Comparison of ENCODE assay signal across 9 cellular contexts in the genomic region with DNA sequence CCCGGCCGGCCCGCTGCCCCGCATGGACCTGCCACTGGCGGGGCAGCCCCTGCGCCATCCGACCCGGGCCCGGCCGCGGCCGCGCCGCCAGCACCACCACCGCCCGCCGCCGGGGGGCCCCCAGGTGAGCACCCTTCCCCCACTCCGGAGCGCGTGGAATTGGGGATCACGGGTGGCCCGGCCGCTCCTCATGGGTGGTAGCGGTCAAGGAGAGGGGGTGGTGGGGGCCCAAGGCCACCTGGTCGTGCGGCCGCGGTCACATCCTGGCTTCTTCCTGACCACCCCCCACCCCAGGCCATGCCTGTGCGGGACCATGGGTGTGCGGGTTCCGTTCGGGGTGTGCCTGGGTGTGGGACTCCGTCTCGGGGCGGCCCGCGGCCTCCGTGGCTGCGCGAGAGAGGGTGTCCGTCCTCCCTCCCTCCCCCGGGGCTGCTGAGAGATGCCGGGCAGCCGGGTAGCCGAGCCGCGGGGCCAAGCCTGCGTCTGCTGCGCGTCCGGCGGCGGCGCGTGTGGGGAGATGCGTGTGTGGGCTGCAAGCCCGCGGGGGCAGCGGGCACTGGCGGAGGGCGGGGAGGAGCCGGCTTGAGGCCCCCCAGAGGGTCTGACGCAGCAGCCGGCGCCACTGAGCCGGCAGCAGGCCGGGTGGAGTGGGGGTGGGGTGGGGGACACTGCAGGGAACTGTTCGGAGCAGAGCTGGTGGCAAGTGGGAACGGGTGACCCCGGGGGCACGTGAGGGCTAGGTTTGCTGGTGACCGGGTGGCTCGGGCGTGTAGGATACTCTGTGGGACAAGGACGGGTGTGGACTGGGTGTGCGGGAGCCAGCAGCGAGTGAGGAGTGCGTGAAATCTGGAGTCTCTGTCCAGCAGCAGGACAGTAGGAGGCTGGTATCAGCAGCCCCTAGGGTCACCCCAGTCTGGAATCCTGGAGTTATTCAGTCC. TPM values are rescaled to one million over a fixed set of nuclear protein-coding genes. Genes with fewer than 3 reads are reported as not detected.
DNase-seq lines count a peak whose midpoint lies in the region; ATAC-seq and TF ChIP-seq lines count a peak whose summit lies in the region.
"Had no signal": no experiment of that assay in that cellular context is flagged by ENCODE, and none has a peak within 500 bp of the region (broad histone marks: within the 10 kb centered on the region; RNA-seq: fewer than 3 reads in every experiment).

No MANE protein-coding gene starts in this region.

- no peak overlapping the region for H2BK20ac ChIP-seq in IMR-90 (ENCODE audit: low read depth, low read length)

- peak; percentile 35; the same call in 1 of the 2 replicates for TF ChIP-seq POLR2A in IMR-90 (IDR thresholded peaks at IDR 0.05; ENCODE audit: low read depth, low read length)

- no peaks in the 10 kb centered on the region for H3K9me3 ChIP-seq in IMR-90 (ENCODE audit: control insufficient read depth, insufficient read depth, low read length)
- H3K9me3 ChIP-seq: neutrophil had no signal

- H2BK120ac ChIP-seq in IMR-90 (ENCODE audit: low read depth, low read length), result no peak overlapping the region

- peaks cover 11% of the 10 kb centered on the region for H3K4me1 Mint-ChIP-seq in nephron progenitor cell

- POLR2A ChIA-PET in IMR-90 (lab: Charles Lee; ENCODE audit: unreplicated experiment), result no interaction called here

- no peak overlapping the region for H3K56ac ChIP-seq in IMR-90 (ENCODE audit: extremely low read depth, insufficient read depth, low read length)

- no peak overlapping the region for H3K4ac ChIP-seq in IMR-90 (ENCODE audit: low read depth, low read length)

- no peak overlapping the region for H2BK5ac ChIP-seq in IMR-90 (ENCODE audit: low read depth, low read length, poor library complexity, severe bottlenecking)

- H3K36me3 ChIP-seq in IMR-90 (ENCODE audit: control insufficient read depth, insufficient read depth, low read length), result 0 out of 2 replicates have a peak, but pooled peaks cover 1% of the 10 kb centered on the region

- no peak for DNase-seq in AG10803 (ENCODE audit: low read depth)
- no peak for DNase-seq in IMR-90
- peak in 2 of 10 donors; percentile 62 to 69 for DNase-seq in dorsolateral prefrontal cortex
- peak; percentile 49 for DNase-seq in nephron progenitor cell
- no peak for DNase-seq in mucosa of gallbladder (ENCODE audit: low spot score)
- no peak for DNase-seq in foreskin melanocyte
- no peak for DNase-seq in sciatic nerve (ENCODE audit: low spot score)

- H3K27ac Mint-ChIP-seq in nephron progenitor cell, result no peak overlapping the region

- dilution Hi-C loops in IMR-90 (cut with HindIII; ENCODE audit: low sequenced_read_pairs, unreplicated experiment), result no loop called here

- ATAC-seq in IMR-90 (ENCODE audit: low read depth) (peak; percentile 58), HG03095 (IDR thresholded peaks at IDR 0.05; ENCODE audit: unreplicated experiment) (no peak), sciatic nerve (no peak)

- no peak overlapping the region for H2BK15ac ChIP-seq in IMR-90 (ENCODE audit: low read depth, low read length)

- H3K27me3 ChIP-seq in IMR-90 (ENCODE audit: control insufficient read depth, insufficient read depth, low read length), result peaks cover 40% of the 10 kb centered on the region
- peaks cover 0 to 47% (median 14%) of the 10 kb centered on the region in 45 donors for H3K27me3 ChIP-seq in dorsolateral prefrontal cortex
- H3K27me3 ChIP-seq: neutrophil had no signal

- H3K4me3 ChIP-seq in AG10803 (ENCODE audit: low read length), result peak overlapping the region; percentile 58
- peak overlapping the region; percentile 51 for H3K4me3 ChIP-seq in IMR-90 (ENCODE audit: insufficient read depth, low read depth, low read length)
- peak overlapping the region; percentile 31 to 76 (median 63) for H3K4me3 ChIP-seq in dorsolateral prefrontal cortex

- no peak overlapping the region for H3K18ac ChIP-seq in IMR-90 (ENCODE audit: low read depth, low read length)

- peaks cover 0 to 4% of the 10 kb centered on the region in 2 experiments; a peak in 1 of 4 replicates for H3K79me1 ChIP-seq in IMR-90 (ENCODE audit: low read depth in 1 of 2, low read length in 2 of 2)

- H4K91ac ChIP-seq in IMR-90 (ENCODE audit: insufficient read depth, low read depth, low read length), result 0 out of 2 replicates have a peak overlapping the region, but pooled peaks have one; percentile 47

- H4K20me1 ChIP-seq in IMR-90 (ENCODE audit: insufficient read depth, low read length), result peaks cover 9% of the 10 kb centered on the region

- no peaks in the 10 kb centered on the region for H3K9me3 Mint-ChIP-seq in nephron progenitor cell

- no peak overlapping the region for H3K14ac ChIP-seq in IMR-90 (replicated peaks; ENCODE audit: low read depth, low read length)

- peak overlapping the region; percentile 87 for H3K4me2 ChIP-seq in IMR-90 (ENCODE audit: low read depth, low read length)

- intact Hi-C loops in IMR-90 (cut with micrococcal nuclease) (no loop called here), dorsolateral prefrontal cortex (cut with DNase I) (no loop called here), sciatic nerve (cut with DNase I) (no loop called here)

- H2AK9ac ChIP-seq in IMR-90 (replicated peaks; ENCODE audit: low read depth, low read length, poor library complexity), result peak overlapping the region; percentile 37

- H3K23ac ChIP-seq in IMR-90 (ENCODE audit: low read depth, low read length), result 0 out of 2 replicates have a peak overlapping the region, but pooled peaks have one; percentile 78

- peaks cover 65% of the 10 kb centered on the region for H3K27me3 Mint-ChIP-seq in nephron progenitor cell (ENCODE audit: low read depth, poor library complexity)

- peaks cover 3% of the 10 kb centered on the region; the same call in 1 of the 2 replicates for H3K9me1 ChIP-seq in IMR-90 (ENCODE audit: insufficient read depth, low read length)

- WGBS in IMR-90 (ENCODE audit: extremely low coverage in 2 of 2, insufficient read length in 1 of 2), 2 experiments, result 3% methylated on average over 10 of the region's 79 CpGs; no CpG with 5 or more reads in 1 of the 2 experiments

- BruUV-seq in IMR-90 (replicated peaks; lab: Mats Ljungman, UMichigan), result no TSS peak

- H3K9ac ChIP-seq in IMR-90 (ENCODE audit: low read depth, low read length), result 0 out of 2 replicates have a peak overlapping the region, but pooled peaks have one; percentile 38

- TF ChIP-seq CTCF in AG10803 (conservative IDR thresholded peaks at IDR 0.05; ENCODE audit: low read length), result no peak
- peak; percentile 22; the same call in 1 of the 2 replicates for TF ChIP-seq CTCF in IMR-90 (conservative IDR thresholded peaks at IDR 0.05; ENCODE audit: low read depth, low read length)
- TF ChIP-seq CTCF in dorsolateral prefrontal cortex (IDR thresholded peaks at IDR 0.05 in 54 of 56, conservative IDR thresholded peaks at IDR 0.05 in 2 of 56; ENCODE audit: low read depth in 1 of 56, partially characterized antibody in 56 of 56), result peak in 4 of 56 donors; percentile 6 to 16 (median 12)
- peak; percentile 19 for TF ChIP-seq CTCF in nephron progenitor cell (IDR thresholded peaks at IDR 0.05)

- H3K4me3 Mint-ChIP-seq in nephron progenitor cell, result peak overlapping the region; percentile 82

- no peak for TF ChIP-seq RAD21 in IMR-90 (IDR thresholded peaks at IDR 0.05; ENCODE audit: low read length)

- H2AFZ ChIP-seq in IMR-90 (replicated peaks; ENCODE audit: low read length, poor library complexity), result peak overlapping the region; percentile 71

- CTCF ChIA-PET in IMR-90 (lab: Yijun Ruan, JAX), result no interaction called here

- peak overlapping the region; percentile 50; the same call in 1 of the 2 replicates for H2AK5ac ChIP-seq in IMR-90 (ENCODE audit: low read depth, low read length)

- H4K5ac ChIP-seq in IMR-90 (ENCODE audit: low read depth, low read length), result no peak overlapping the region

- H3K27ac ChIP-seq in IMR-90 (ENCODE audit: insufficient read depth, low read length) (no peak overlapping the region; the same call in 1 of the 2 replicates), dorsolateral prefrontal cortex (peak overlapping the region in 49 of 59 donors; percentile 14 to 90 (median 69))
- H3K27ac ChIP-seq: neutrophil had no signal

- H3K36me3 Mint-ChIP-seq in nephron progenitor cell (ENCODE audit: low read depth), result no peaks in the 10 kb centered on the region

- H4K8ac ChIP-seq in IMR-90 (ENCODE audit: low read depth in 2 of 2, low read length in 2 of 2), result no peak overlapping the region

- peaks cover 4% of the 10 kb centered on the region; the same call in 1 of the 2 replicates for H3K4me1 ChIP-seq in IMR-90 (ENCODE audit: control insufficient read depth, insufficient read depth, low read length)

- in situ Hi-C loops in IMR-90 (cut with MboI; ENCODE audit: low sequenced_read_pairs), result no loop called here

RNA-seq across cellular contexts. Expression of gene ACD, which starts 6.7 kb away (rescaled TPM):
- total RNA-seq in IMR-90 (2012; rRNA removed) (12.8 and 15.6 TPM in 2 replicates), dorsolateral prefrontal cortex (10 to 100 TPM; 19.1 to 42.5 (median 29.0) TPM), mucosa of gallbladder (25.4 TPM), sciatic nerve (21.2 TPM)
- 31.1 and 38.9 TPM in 2 replicates for polyA plus RNA-seq in IMR-90 (2012; rRNA removed)
- polyA plus RNA-seq in IMR-90 (2012; cell fraction: cytosol; rRNA removed), result 20.0 and 29.8 TPM in 2 replicates
- 49.6 and 116 TPM in 2 replicates for polyA plus RNA-seq in IMR-90 (2012; cell fraction: nucleus; rRNA removed; ENCODE audit: low replicate concordance)

RNA-seq across cellular contexts. Expression of gene PARD6A, which starts 7.4 kb away (rescaled TPM):
- total RNA-seq in IMR-90 (2012; rRNA removed) (0.28 and 0.36 TPM in 2 replicates), dorsolateral prefrontal cortex (10 to 100 TPM; 13.9 to 52.7 (median 27.3) TPM), mucosa of gallbladder (10.4 TPM), sciatic nerve (5.6 TPM)
- 0.55 and 0.65 TPM in 2 replicates for polyA plus RNA-seq in IMR-90 (2012; rRNA removed)
- polyA plus RNA-seq in IMR-90 (2012; cell fraction: cytosol; rRNA removed), result 0.82 and 0.94 TPM in 2 replicates
- polyA plus RNA-seq in IMR-90 (2012; cell fraction: nucleus; rRNA removed; ENCODE audit: low replicate concordance), result 0.32 and 0.49 TPM in 2 replicates

RNA-seq across cellular contexts. Expression of gene CARMIL2, which starts 8.5 kb away (rescaled TPM):
- total RNA-seq in IMR-90 (2012; rRNA removed) (0.18 and 0.28 TPM in 2 replicates), dorsolateral prefrontal cortex (100 to 1,000 TPM in 2 of 120 experiments, 10 to 100 TPM in 118; 19.6 to 121 (median 72.6) TPM), mucosa of gallbladder (4.3 TPM), sciatic nerve (2.8 TPM)
- polyA plus RNA-seq in IMR-90 (2012; rRNA removed), result 0.77 and 0.97 TPM in 2 replicates
- polyA plus RNA-seq in IMR-90 (2012; cell fraction: cytosol; rRNA removed), result 0.65 and 0.75 TPM in 2 replicates
- polyA plus RNA-seq in IMR-90 (2012; cell fraction: nucleus; rRNA removed; ENCODE audit: low replicate concordance), result 2.3 and 3.8 TPM in 2 replicates

RNA-seq across cellular contexts. Expression of gene ENKD1, which starts 13.2 kb away (rescaled TPM):
- total RNA-seq in IMR-90 (2012; rRNA removed) (2.9 and 3.1 TPM in 2 replicates), dorsolateral prefrontal cortex (10 to 100 TPM in 93 of 120 experiments, 1 to 10 TPM in 27; 5.8 to 19.4 (median 11.7) TPM), mucosa of gallbladder (34.4 TPM), sciatic nerve (19.7 TPM)
- 6.3 and 7.8 TPM in 2 replicates for polyA plus RNA-seq in IMR-90 (2012; rRNA removed)
- 3.9 and 8.2 TPM in 2 replicates for polyA plus RNA-seq in IMR-90 (2012; cell fraction: cytosol; rRNA removed)
- 20.0 and 44.8 TPM in 2 replicates for polyA plus RNA-seq in IMR-90 (2012; cell fraction: nucleus; rRNA removed; ENCODE audit: low replicate concordance)

RNA-seq across cellular contexts. Expression of gene C16orf86, which starts 13.2 kb away (rescaled TPM):
- total RNA-seq in IMR-90 (2012; rRNA removed) (0.28 and 0.54 TPM in 2 replicates), dorsolateral prefrontal cortex (10 to 100 TPM in 21 of 120 experiments, 1 to 10 TPM in 99; 3.5 to 17.8 (median 7.3) TPM), mucosa of gallbladder (6.4 TPM), sciatic nerve (8.6 TPM)
- polyA plus RNA-seq in IMR-90 (2012; rRNA removed), result 0.63 and 0.70 TPM in 2 replicates
- polyA plus RNA-seq in IMR-90 (2012; cell fraction: cytosol; rRNA removed), result 1.00 and 1.9 TPM in 2 replicates
- polyA plus RNA-seq in IMR-90 (2012; cell fraction: nucleus; rRNA removed; ENCODE audit: low replicate concordance), result 1.9 and 3.9 TPM in 2 replicates
